Comparison of ENCODE assay signal across 8 cellular contexts in the genomic region with DNA sequence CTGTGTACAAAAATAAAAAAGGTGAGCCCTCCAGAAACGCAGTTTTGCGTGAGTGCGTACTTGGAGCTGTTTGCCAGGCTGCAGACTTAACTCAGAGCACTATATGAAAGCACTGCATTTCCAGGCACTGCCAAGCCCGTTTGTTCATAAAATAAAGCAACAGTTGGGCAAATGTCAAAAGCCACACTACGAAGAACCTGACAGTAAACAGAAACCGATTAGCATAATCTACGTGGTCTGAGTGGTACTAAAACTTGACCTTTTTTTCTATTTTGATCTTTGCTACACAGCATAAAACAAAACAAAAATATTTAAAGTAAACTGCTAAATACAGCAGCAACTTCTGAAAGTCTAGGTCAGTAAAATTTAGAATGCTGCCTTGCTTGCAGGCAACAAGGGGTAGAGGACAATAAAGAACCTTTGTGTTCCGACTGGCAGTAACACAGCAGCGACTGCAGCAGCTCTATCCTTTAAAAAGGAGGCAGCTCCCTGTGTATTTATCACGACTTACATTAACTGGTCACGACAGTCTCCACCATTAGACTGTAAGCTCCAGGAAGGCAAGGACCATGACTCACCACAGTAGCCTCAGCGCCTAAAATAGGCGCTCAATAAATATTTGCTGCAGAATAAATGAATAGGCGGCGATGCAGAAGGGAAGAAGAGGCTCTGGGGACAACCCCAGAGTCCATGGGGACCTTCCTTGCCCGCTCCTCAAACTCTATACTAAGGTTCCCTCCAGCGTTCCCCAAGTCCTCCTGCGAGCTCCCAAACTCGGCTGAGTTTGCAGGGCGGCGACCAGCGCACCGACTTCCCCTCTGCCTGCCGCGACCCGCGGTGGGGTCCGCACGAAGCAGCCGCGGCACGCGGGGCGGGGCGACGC. TPM values are rescaled to one million over a fixed set of nuclear protein-coding genes. Genes with fewer than 3 reads are reported as not detected.
DNase-seq lines count a peak whose midpoint lies in the region; ATAC-seq and TF ChIP-seq lines count a peak whose summit lies in the region.

No MANE protein-coding gene starts in this region.

- no peaks in the 10 kb centered on the region for H3F3A ChIP-seq in PC-9 (ENCODE audit: insufficient read depth, low read depth)

- H3K27me3 Mint-ChIP-seq in central memory CD8-positive, alpha-beta T cell, result no peaks in the 10 kb centered on the region

- H3K79me2 ChIP-seq in PC-9 (ENCODE audit: low read depth), result peaks cover 43% of the 10 kb centered on the region

- H3K4me3 ChIP-seq in PC-9, result peak overlapping the region; percentile 73
- H3K4me3 ChIP-seq in right lobe of liver, result peak overlapping the region; percentile 68 to 94 (median 88)

- POLR2A ChIA-PET in PC-9 (lab: Charles Lee; ENCODE audit: unreplicated experiment), result no interaction called here

- peak overlapping the region; percentile 60; the same call in 1 of the 2 replicates for H3K27ac ChIP-seq in PC-9
- peak overlapping the region; percentile 78 to 93 (median 93) for H3K27ac ChIP-seq in right lobe of liver
- peak overlapping the region; percentile 90 for H3K27ac ChIP-seq in temporal lobe (ENCODE audit: low read depth, low read length)

- no peaks in the 10 kb centered on the region for H3K9me3 ChIP-seq in PC-9 (ENCODE audit: insufficient read depth, low read depth)
- no peaks in the 10 kb centered on the region for H3K9me3 ChIP-seq in right lobe of liver

- H3K36me3 Mint-ChIP-seq in central memory CD8-positive, alpha-beta T cell (ENCODE audit: insufficient read depth), result peaks cover 21% of the 10 kb centered on the region

- H3K9me2 ChIP-seq in PC-9 (ENCODE audit: insufficient read depth), result no peaks in the 10 kb centered on the region

- CTCF ChIA-PET in PC-9 (lab: Charles Lee), result no interaction called here

- BruUV-seq in PC-9 (replicated peaks; lab: Mats Ljungman, UMichigan), result TSS peak; percentile 38

- ATAC-seq in GM18505 (IDR thresholded peaks at IDR 0.05; ENCODE audit: unreplicated experiment) (peak; percentile 9), HG03196 (IDR thresholded peaks at IDR 0.05; ENCODE audit: unreplicated experiment) (peak; percentile 4), right lobe of liver (peak in 1 of 4 donors; percentile 5)
- no peak for ATAC-seq in central memory CD8-positive, alpha-beta T cell (replicated peaks; ENCODE audit: extremely low read depth, poor library complexity, severe bottlenecking)

- DNase-seq in AG08396 (ENCODE audit: low spot score) (peak; percentile 10), PC-9 (no peak), right lobe of liver (peak in 1 of 3 donors; percentile 76), NCI-H2029 treated with DMSO at 0.1 percent for 48 hours (lab: John Stamatoyannopoulos, UW) (no peak)
- DNase-seq in central memory CD8-positive, alpha-beta T cell (ENCODE audit: low spot score in 2 of 2), result no peak

- H3K9me3 Mint-ChIP-seq in central memory CD8-positive, alpha-beta T cell, result no peaks in the 10 kb centered on the region

- no peak for TF ChIP-seq CTCF in PC-9 (conservative IDR thresholded peaks at IDR 0.05)
- TF ChIP-seq CTCF in right lobe of liver (IDR thresholded peaks at IDR 0.05), result no peak

- H3K4me1 Mint-ChIP-seq in central memory CD8-positive, alpha-beta T cell, result peaks cover 35% of the 10 kb centered on the region

- H3K4me3 Mint-ChIP-seq in central memory CD8-positive, alpha-beta T cell, result peak overlapping the region; percentile 93

- H3K4me1 ChIP-seq in PC-9 (replicated peaks; ENCODE audit: insufficient read depth) (peaks cover 12% of the 10 kb centered on the region; the same call in 1 of the 2 replicates), right lobe of liver (peaks cover 0 to 17% (median 9%) of the 10 kb centered on the region in 4 donors)

- H4K20me1 ChIP-seq in PC-9 (ENCODE audit: insufficient read depth), result peaks cover 12% of the 10 kb centered on the region

- peak overlapping the region; percentile 94 for H3K27ac Mint-ChIP-seq in central memory CD8-positive, alpha-beta T cell (ENCODE audit: low read depth)

- H3K36me3 ChIP-seq in PC-9 (ENCODE audit: low read depth) (no peaks in the 10 kb centered on the region), right lobe of liver (peaks cover 0 to 14% (median 8%) of the 10 kb centered on the region in 4 donors)

- peak overlapping the region; percentile 91; the same call in 1 of the 2 replicates for H2AFZ ChIP-seq in PC-9

- peak overlapping the region; percentile 89 for H3K4me2 ChIP-seq in PC-9

- H3K27me3 ChIP-seq in PC-9 (ENCODE audit: insufficient read depth, low read depth) (no peaks in the 10 kb centered on the region), right lobe of liver (no peaks in the 10 kb centered on the region)

- intact Hi-C loops in PC-9 (cut with micrococcal nuclease; ENCODE audit: unreplicated experiment), result loop anchor here (5.0 kb wide), 1 partner anchor 458 kb away; a partner anchor contains a TSS
- intact Hi-C loops in right lobe of liver (cut with DNase I), result no loop called here

- no peak for TF ChIP-seq POLR2A in GM18505 (IDR thresholded peaks at IDR 0.05; ENCODE audit: borderline replicate concordance, extremely low read depth, insufficient read depth, insufficient read length)
- no peak for TF ChIP-seq POLR2A in right lobe of liver (IDR thresholded peaks at IDR 0.05)

- WGBS in right lobe of liver (ENCODE audit: insufficient coverage, low coverage, low lambda C conversion rate, missing lambda C conversion rate), result under 1% methylated on average over 18 of the region's 36 CpGs

RNA-seq across cellular contexts. Expression of a gene that starts 0.9 kb away (rescaled TPM):
- 35.4 and 52.2 TPM in 2 replicates for total RNA-seq in PC-9 (2021)
- total RNA-seq in right lobe of liver, result 10 to 100 TPM; 26.6 to 47.3 (median 37.6) TPM
- total RNA-seq in temporal lobe, result 37.6 TPM

RNA-seq across cellular contexts. Expression of a gene that starts 44.2 kb away (rescaled TPM):
- total RNA-seq in PC-9 (2021), result not detected in 2 replicates
- not detected for total RNA-seq in right lobe of liver
- total RNA-seq in temporal lobe, result not detected
